Comparison of ENCODE assay signal across 24 cellular contexts in genomic region chr4:70522626-70523025, GRCh38.
"Had no signal": no experiment of that assay in that cellular context is flagged by ENCODE, and none has a peak within 500 bp of the region (broad histone marks: within the 10 kb centered on the region; RNA-seq: fewer than 3 reads in every experiment).

No MANE protein-coding gene starts in this region.

- H3K27me3 ChIP-seq: brain microvascular endothelial cell had no signal

- H3K36me3 ChIP-seq: brain microvascular endothelial cell had no signal

- DNase-seq: activated CD4-positive, alpha-beta memory T cell treated with anti-CD3 and anti-CD28 coated beads for 36 hours; activated CD4-positive, alpha-beta T cell treated with anti-CD3 and anti-CD28 coated beads, Interleukin-2, amount 10 ng/mL, durations not matched to agents 7 days and 5 days; activated CD4-positive, CD25-positive, alpha-beta regulatory T cell; activated CD8-positive, alpha-beta memory T cell treated with anti-CD3 and anti-CD28 coated beads for 24 hours; activated gamma-delta T cell; activated naive CD4-positive, alpha-beta T cell treated with anti-CD3 and anti-CD28 coated beads for 36 hours; activated T-cell treated with anti-CD3 and anti-CD28 coated beads, Interleukin-2, amount 50 U/mL, for 4 hours; amygdala; brain microvascular endothelial cell; central memory CD4-positive, alpha-beta T cell; Kasumi-1; KBM-7; NCI-H1092; NCI-H1417; NCI-H1930; NCI-H345; NCI-H524; T-cell; T-helper 2 cell; T1000 had no signal

- H3K4me3 ChIP-seq: SK-N-MC had no signal

- FAIRE-seq: TTC549 had no signal

- ATAC-seq: activated T-cell treated with anti-CD3 and anti-CD28 coated beads, Interleukin-2, amount 50 U/mL, for 4 hours; activated T-helper 17 cell treated with anti-CD3 and anti-CD28 coated beads, Interleukin-2, amount 50 U/mL, for 72 hours; Right ventricle myocardium inferior; T-cell had no signal

- H3K27ac ChIP-seq: brain microvascular endothelial cell, SK-N-MC had no signal
